Comparison of ENCODE assay signal across 8 cellular contexts in the genomic region with DNA sequence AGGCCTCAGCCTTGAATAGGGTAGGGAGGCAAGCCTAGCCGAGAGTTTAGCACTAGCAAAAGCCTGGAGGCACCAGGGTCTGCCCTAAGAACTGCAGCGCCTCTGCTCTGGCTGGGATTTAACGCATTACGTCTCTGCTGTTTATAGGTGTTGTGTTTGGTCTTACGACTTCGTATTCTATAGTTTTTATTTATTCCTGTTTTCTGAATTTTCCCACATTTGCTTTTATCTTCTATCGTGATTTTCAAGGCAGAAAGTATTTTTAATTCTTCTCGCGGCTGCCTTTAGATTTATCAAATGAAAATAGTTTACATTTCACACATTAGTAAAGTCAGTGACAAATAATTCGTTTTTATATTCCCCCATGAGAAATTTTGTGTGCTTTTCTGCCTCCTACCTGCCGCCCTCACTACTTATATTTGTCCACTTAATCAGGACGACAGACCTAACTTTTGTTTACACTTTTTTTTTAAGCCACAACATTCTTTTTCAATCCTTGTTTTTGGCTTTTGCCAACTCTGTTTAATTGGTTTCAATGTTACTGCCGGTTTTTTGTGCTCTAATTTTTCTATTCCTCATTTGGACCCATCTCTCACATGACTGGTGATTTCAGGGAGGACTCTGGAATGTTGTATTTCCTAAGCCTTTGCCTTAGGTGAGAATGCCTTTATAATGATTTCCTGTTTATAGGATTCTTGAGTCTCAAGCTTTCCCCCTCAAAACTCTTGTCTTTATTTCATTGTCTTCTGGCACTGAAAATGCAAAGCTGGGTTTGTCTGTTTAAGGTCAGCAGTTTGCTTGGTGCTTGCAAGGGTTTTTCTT. TPM values are rescaled to one million over a fixed set of nuclear protein-coding genes. Genes with fewer than 3 reads are reported as not detected.
DNase-seq lines count a peak whose midpoint lies in the region; ATAC-seq and TF ChIP-seq lines count a peak whose summit lies in the region.

No MANE protein-coding gene starts in this region.

- TF ChIP-seq CTCF in fibroblast of lung (conservative IDR thresholded peaks at IDR 0.05 in 1 of 2, IDR thresholded peaks at IDR 0.05 in 1 of 2; ENCODE audit: low read depth in 1 of 2, low read length in 2 of 2) (no peak), retinal pigment epithelial cell (conservative IDR thresholded peaks at IDR 0.05; ENCODE audit: low read depth, low read length) (no peak), GM20000 (IDR thresholded peaks at IDR 0.05; ENCODE audit: extremely low read depth, missing control alignments) (no peak)

- H3K27me3 ChIP-seq in fibroblast of lung (ENCODE audit: control insufficient read depth, insufficient read depth, low read length), result peaks cover 11% of the 10 kb centered on the region

- H3K4me3 ChIP-seq in fibroblast of lung (replicated peaks in 1 of 4; ENCODE audit: control extremely low read depth in 1 of 4, insufficient read depth in 1 of 4, low read depth in 3 of 4, low read length in 4 of 4) (peak overlapping the region; percentile 75 to 87 (median 83)), retinal pigment epithelial cell (ENCODE audit: low read length) (peak overlapping the region; percentile 74)

- H4K20me1 ChIP-seq in fibroblast of lung (ENCODE audit: control insufficient read depth, extremely low read depth, insufficient read depth, low read length), result no peaks in the 10 kb centered on the region

- H3K4me1 ChIP-seq in fibroblast of lung (ENCODE audit: control insufficient read depth, extremely low read depth, insufficient read depth, low read length), result peaks cover 3% of the 10 kb centered on the region

- peak overlapping the region; percentile 50 for H3K27ac ChIP-seq in fibroblast of lung (ENCODE audit: insufficient read depth, low read length)

- H2AFZ ChIP-seq in fibroblast of lung (ENCODE audit: low read length), result peak overlapping the region; percentile 93

- peak overlapping the region; percentile 85 for H3K4me2 ChIP-seq in fibroblast of lung (ENCODE audit: extremely low read depth, insufficient read depth, low read length)

- no peaks in the 10 kb centered on the region for H3K36me3 ChIP-seq in fibroblast of lung (ENCODE audit: control insufficient read depth, insufficient read depth, low read length)

- H3K9me3 ChIP-seq in fibroblast of lung (ENCODE audit: control insufficient read depth, insufficient read depth, low read depth, low read length), result no peaks in the 10 kb centered on the region

- peak overlapping the region; percentile 82 for H3K9ac ChIP-seq in fibroblast of lung (ENCODE audit: insufficient read depth, low read length)

- no peaks in the 10 kb centered on the region for H3K79me2 ChIP-seq in fibroblast of lung (ENCODE audit: control insufficient read depth, insufficient read depth, low read length)

- ATAC-seq in HG02852 (IDR thresholded peaks at IDR 0.05; ENCODE audit: unreplicated experiment), result no peak

- DNase-seq in NCI-H1092 treated with DMSO at 0.1 percent for 48 hours (lab: John Stamatoyannopoulos, UW) (peak; percentile 29), NCI-H1092 (lab: John Stamatoyannopoulos, UW) (no peak), SK-N-DZ (ENCODE audit: low spot score) (peak; percentile 61), fibroblast of lung (ENCODE audit: low read depth in 2 of 2) (peak in 1 of 2 donors; percentile 49), retinal pigment epithelial cell (ENCODE audit: low read depth) (no peak), GM20000 (ENCODE audit: low spot score) (no peak), NCI-H2107 (lab: John Stamatoyannopoulos, UW) (no peak)

RNA-seq across cellular contexts. Expression of a gene that starts 1.3 kb away (rescaled TPM):
- polyA plus RNA-seq in SK-N-DZ (2014; cell fraction: cytosol; rRNA removed), result 5.2 and 10.5 TPM in 2 replicates
- polyA plus RNA-seq in SK-N-DZ (2014; cell fraction: nucleus; rRNA removed), result 14.7 and 18.2 TPM in 2 replicates
- 3.3 and 6.1 TPM in 2 replicates for total RNA-seq in fibroblast of lung
- 2.4 and 2.6 TPM in 2 replicates for polyA plus RNA-seq in fibroblast of lung
- 3.0 and 3.5 TPM in 2 replicates for polyA plus RNA-seq in fibroblast of lung (2012)
- polyA minus RNA-seq in fibroblast of lung (ENCODE audit: low replicate concordance), result 7.4 and 7.5 TPM in 2 replicates

RNA-seq across cellular contexts. Expression of a gene that starts 15.0 kb away (rescaled TPM):
- 29.1 and 34.6 TPM in 2 replicates for polyA plus RNA-seq in SK-N-DZ (2014; cell fraction: cytosol; rRNA removed)
- polyA plus RNA-seq in SK-N-DZ (2014; cell fraction: nucleus; rRNA removed), result 17.1 and 19.9 TPM in 2 replicates
- total RNA-seq in fibroblast of lung, result 9.6 and 10.8 TPM in 2 replicates
- polyA plus RNA-seq in fibroblast of lung, result 11.9 and 12.8 TPM in 2 replicates
- polyA plus RNA-seq in fibroblast of lung (2012), result 7.8 and 8.6 TPM in 2 replicates
- 5.7 and 10.0 TPM in 2 replicates for polyA minus RNA-seq in fibroblast of lung (ENCODE audit: low replicate concordance)

RNA-seq across cellular contexts. Expression of a gene that starts 15.0 kb away (rescaled TPM):
- 2.9 and 3.3 TPM in 2 replicates for polyA plus RNA-seq in SK-N-DZ (2014; cell fraction: cytosol; rRNA removed)
- 2.0 and 2.5 TPM in 2 replicates for polyA plus RNA-seq in SK-N-DZ (2014; cell fraction: nucleus; rRNA removed)
- total RNA-seq in fibroblast of lung, result 2.1 and 3.3 TPM in 2 replicates
- polyA plus RNA-seq in fibroblast of lung, result 3.6 and 3.9 TPM in 2 replicates
- polyA plus RNA-seq in fibroblast of lung (2012), result 3.8 and 4.1 TPM in 2 replicates
- 10.1 and 13.1 TPM in 2 replicates for polyA minus RNA-seq in fibroblast of lung (ENCODE audit: low replicate concordance)

RNA-seq across cellular contexts. Expression of a gene that starts 29.8 kb away (rescaled TPM):
- 47.6 and 91.3 TPM in 2 replicates for polyA plus RNA-seq in SK-N-DZ (2014; cell fraction: cytosol; rRNA removed)
- polyA plus RNA-seq in SK-N-DZ (2014; cell fraction: nucleus; rRNA removed), result 59.5 and 66.3 TPM in 2 replicates
- total RNA-seq in fibroblast of lung, result 32.9 and 35.5 TPM in 2 replicates
- polyA plus RNA-seq in fibroblast of lung, result 37.5 and 42.4 TPM in 2 replicates
- 39.9 and 51.2 TPM in 2 replicates for polyA plus RNA-seq in fibroblast of lung (2012)
- polyA minus RNA-seq in fibroblast of lung (ENCODE audit: low replicate concordance), result 9.5 and 15.7 TPM in 2 replicates

RNA-seq across cellular contexts. Expression of a gene that starts 34.6 kb away (rescaled TPM):
- 87.5 and 88.9 TPM in 2 replicates for polyA plus RNA-seq in SK-N-DZ (2014; cell fraction: cytosol; rRNA removed)
- 119 and 121 TPM in 2 replicates for polyA plus RNA-seq in SK-N-DZ (2014; cell fraction: nucleus; rRNA removed)
- 15.9 and 21.3 TPM in 2 replicates for total RNA-seq in fibroblast of lung
- 32.2 and 37.8 TPM in 2 replicates for polyA plus RNA-seq in fibroblast of lung
- 53.1 and 68.1 TPM in 2 replicates for polyA plus RNA-seq in fibroblast of lung (2012)
- 11.5 and 17.0 TPM in 2 replicates for polyA minus RNA-seq in fibroblast of lung (ENCODE audit: low replicate concordance)

Comparison
In these comparisons a context has a peak if more than half of its experiments do, and no peak if none do; other contexts are left out.
1. DNase-seq: peak in NCI-H1092 treated with DMSO at 0.1 percent for 48 hours (single experiment) and SK-N-DZ (single experiment); none in NCI-H1092 (single experiment), retinal pigment epithelial cell (single experiment), GM20000 (single experiment) and NCI-H2107 (single experiment).